8 cellular contexts compared by ENCODE assay signal in the genomic region with DNA sequence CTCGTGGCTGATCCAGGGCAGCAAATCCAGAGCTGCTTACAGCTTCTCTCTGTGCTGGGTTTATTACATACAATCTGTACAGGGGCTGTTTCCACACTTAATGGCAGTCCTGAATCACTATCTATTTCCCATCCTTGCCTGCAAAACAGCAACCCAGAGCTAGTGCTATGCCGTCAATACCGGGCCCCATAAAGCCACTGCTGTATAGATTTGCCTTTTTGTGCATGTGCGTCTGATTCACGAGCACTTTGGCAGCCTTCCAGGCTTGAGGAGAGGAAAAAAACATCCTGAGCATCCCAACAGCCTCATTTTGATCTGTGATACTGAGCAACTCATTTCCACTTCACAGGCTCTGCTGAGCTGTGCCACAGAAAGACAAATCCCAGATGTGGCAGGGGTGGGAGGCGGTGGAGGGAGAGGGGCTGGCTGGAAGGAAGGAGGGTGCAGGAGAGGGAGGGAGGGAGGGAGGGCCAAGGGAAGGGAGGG.
DNase-seq lines count a peak whose midpoint lies in the region; ATAC-seq and TF ChIP-seq lines count a peak whose summit lies in the region.

No MANE protein-coding gene starts in this region.

- TF ChIP-seq RAD21 in IMR-90 (IDR thresholded peaks at IDR 0.05; ENCODE audit: low read length): no peak; the same call in 1 of the 2 replicates

- H2AK5ac ChIP-seq in IMR-90 (ENCODE audit: low read depth, low read length): peak overlapping the region; percentile 65

- H4K5ac ChIP-seq in IMR-90 (ENCODE audit: low read depth, low read length): no peak overlapping the region; the same call in 1 of the 2 replicates

- H2AK9ac ChIP-seq in IMR-90 (replicated peaks; ENCODE audit: low read depth, low read length, poor library complexity): no peak overlapping the region

- in situ Hi-C loops in IMR-90 (cut with MboI; ENCODE audit: low sequenced_read_pairs): no loop called here

- WGBS in IMR-90 (ENCODE audit: extremely low coverage in 2 of 2, insufficient read length in 1 of 2), 2 experiments: no CpG with 5 or more reads among the region's 6 CpGs
- 19 to 25% methylated on average over 6 of the region's 6 CpGs for WGBS in body of pancreas, 2 donors
- 23 to 30% (median 27%) methylated on average over 6 of the region's 6 CpGs for WGBS in spleen, 5 donors

- no peak overlapping the region for H3K56ac ChIP-seq in IMR-90 (ENCODE audit: extremely low read depth, insufficient read depth, low read length)

- peak overlapping the region; percentile 19 for H2AFZ ChIP-seq in IMR-90 (replicated peaks; ENCODE audit: low read length, poor library complexity)

- peak overlapping the region; percentile 7; the same call in 1 of the 2 replicates for H3K4me2 ChIP-seq in IMR-90 (ENCODE audit: low read depth, low read length)

- H3K27ac ChIP-seq in IMR-90 (ENCODE audit: insufficient read depth, low read length) (peak overlapping the region; percentile 72; the same call in 1 of the 2 replicates), SJSA1 (no peak overlapping the region), body of pancreas (peak overlapping the region; percentile 90 to 99 (median 96)), spleen (peak overlapping the region in 6 of 8 donors; percentile 30 to 59 (median 50))

- peak overlapping the region; percentile 26; the same call in 1 of the 2 replicates for H3K14ac ChIP-seq in IMR-90 (replicated peaks; ENCODE audit: low read depth, low read length)

- DNase-seq in AG08396 (ENCODE audit: low spot score) (peak; percentile 67), IMR-90 (peak; percentile 98), SJSA1 (ENCODE audit: low read depth in 1 of 2, low spot score in 2 of 2) (peak; percentile 55 to 76), body of pancreas (peak; percentile 56 to 75 (median 70)), iris pigment epithelial cell (ENCODE audit: low read depth) (peak; percentile 97), spleen (peak; percentile 36), posterior vena cava (ENCODE audit: low spot score) (no peak)

- no peak overlapping the region for H3K9ac ChIP-seq in IMR-90 (ENCODE audit: low read depth, low read length)

- peak overlapping the region; percentile 28; the same call in 1 of the 2 replicates for H3K23ac ChIP-seq in IMR-90 (ENCODE audit: low read depth, low read length)

- H3K79me1 ChIP-seq in IMR-90 (ENCODE audit: low read depth in 1 of 2, low read length in 2 of 2): no peaks in the 10 kb centered on the region

- CTCF ChIA-PET in IMR-90 (lab: Yijun Ruan, JAX): no interaction called here

- intact Hi-C loops in IMR-90 (cut with micrococcal nuclease) (loop anchor here (1.0 kb wide), 1 partner anchor 10 kb away; no protein-coding TSS in a partner anchor), body of pancreas (cut with DNase I) (no loop called here), spleen (cut with DNase I; ENCODE audit: low total_unique reads) (no loop called here), posterior vena cava (cut with DNase I) (no loop called here)

- H4K8ac ChIP-seq in IMR-90 (ENCODE audit: low read depth in 2 of 2, low read length in 2 of 2): peak overlapping the region in 1 of 2 experiments; percentile 7; a peak in 1 of 4 replicates

- H2BK120ac ChIP-seq in IMR-90 (ENCODE audit: low read depth, low read length): peak overlapping the region; percentile 60

- H3K9me1 ChIP-seq in IMR-90 (ENCODE audit: insufficient read depth, low read length): peaks cover 16% of the 10 kb centered on the region

- H2BK15ac ChIP-seq in IMR-90 (ENCODE audit: low read depth, low read length): peak overlapping the region; percentile 12; the same call in 1 of the 3 replicates

- no TSS peak for BruUV-seq in IMR-90 (replicated peaks; lab: Mats Ljungman, UMichigan)

- H3K36me3 ChIP-seq in IMR-90 (ENCODE audit: control insufficient read depth, insufficient read depth, low read length) (no peaks in the 10 kb centered on the region), SJSA1 (no peaks in the 10 kb centered on the region), body of pancreas (replicated peaks in 1 of 2; ENCODE audit: insufficient read depth in 1 of 2, low read depth in 2 of 2) (no peaks in the 10 kb centered on the region), spleen (no peaks in the 10 kb centered on the region)

- 0 out of 2 replicates have a peak overlapping the region, but pooled peaks have one; percentile 16 for H4K91ac ChIP-seq in IMR-90 (ENCODE audit: insufficient read depth, low read depth, low read length)

- dilution Hi-C loops in IMR-90 (cut with HindIII; ENCODE audit: low sequenced_read_pairs, unreplicated experiment): no loop called here

- H3K9me3 ChIP-seq in IMR-90 (ENCODE audit: control insufficient read depth, insufficient read depth, low read length): no peaks in the 10 kb centered on the region
- H3K9me3 ChIP-seq in SJSA1 (replicated peaks): no peaks in the 10 kb centered on the region
- H3K9me3 ChIP-seq in body of pancreas: no peaks in the 10 kb centered on the region
- no peaks in the 10 kb centered on the region for H3K9me3 ChIP-seq in spleen

- H3K4me1 ChIP-seq in IMR-90 (ENCODE audit: control insufficient read depth, insufficient read depth, low read length): peaks cover 19% of the 10 kb centered on the region
- H3K4me1 ChIP-seq in SJSA1 (replicated peaks): peaks cover 32% of the 10 kb centered on the region
- H3K4me1 ChIP-seq in body of pancreas: peaks cover 51% of the 10 kb centered on the region
- H3K4me1 ChIP-seq in spleen: peaks cover 0 to 45% (median 21%) of the 10 kb centered on the region in 6 donors

- POLR2A ChIA-PET in IMR-90 (lab: Charles Lee; ENCODE audit: unreplicated experiment): interaction anchor here (1.0 kb wide), 1 partner anchor 9 kb away, joined by 3 read pairs; no protein-coding TSS in a partner anchor

- ATAC-seq in IMR-90 (ENCODE audit: low read depth) (peak; percentile 86), body of pancreas (peak; percentile 34), GM19324 (IDR thresholded peaks at IDR 0.05; ENCODE audit: low FRiP score, unreplicated experiment) (no peak)

- H3K18ac ChIP-seq in IMR-90 (ENCODE audit: low read depth, low read length): peak overlapping the region; percentile 37; the same call in 1 of the 2 replicates

- H4K20me1 ChIP-seq in IMR-90 (ENCODE audit: insufficient read depth, low read length): no peaks in the 10 kb centered on the region

- H3K4me3 ChIP-seq in IMR-90 (ENCODE audit: insufficient read depth, low read depth, low read length) (no peak overlapping the region), SJSA1 (no peak overlapping the region), body of pancreas (no peak overlapping the region), spleen (no peak overlapping the region)

- H2BK5ac ChIP-seq in IMR-90 (ENCODE audit: low read depth, low read length, poor library complexity, severe bottlenecking): peak overlapping the region; percentile 4

- no peak for TF ChIP-seq CTCF in IMR-90 (conservative IDR thresholded peaks at IDR 0.05; ENCODE audit: low read depth, low read length)
- TF ChIP-seq CTCF in body of pancreas (IDR thresholded peaks at IDR 0.05): no peak
- no peak for TF ChIP-seq CTCF in spleen (IDR thresholded peaks at IDR 0.05 in 8 of 11, conservative IDR thresholded peaks at IDR 0.05 in 3 of 11)

- H2BK20ac ChIP-seq in IMR-90 (ENCODE audit: low read depth, low read length): peak overlapping the region; percentile 65

- H3K27me3 ChIP-seq in IMR-90 (ENCODE audit: control insufficient read depth, insufficient read depth, low read length): no peaks in the 10 kb centered on the region
- H3K27me3 ChIP-seq in SJSA1 (replicated peaks): no peaks in the 10 kb centered on the region
- H3K27me3 ChIP-seq in body of pancreas: no peaks in the 10 kb centered on the region
- H3K27me3 ChIP-seq in spleen (replicated peaks in 1 of 7): no peaks in the 10 kb centered on the region

- no peak for TF ChIP-seq POLR2A in IMR-90 (IDR thresholded peaks at IDR 0.05; ENCODE audit: low read depth, low read length)
- no peak for TF ChIP-seq POLR2A in body of pancreas (IDR thresholded peaks at IDR 0.05)
- TF ChIP-seq POLR2A in spleen (IDR thresholded peaks at IDR 0.05): no peak

- peak overlapping the region; percentile 51 for H3K4ac ChIP-seq in IMR-90 (ENCODE audit: low read depth, low read length)

TF ChIP-seq in IMR-90, 13 proteins besides CTCF, POLR2A, EP300 and RAD21:
- TF ChIP-seq MAZ (IDR thresholded peaks at IDR 0.05; ENCODE audit: borderline replicate concordance, low read depth, low read length) (peak; percentile 36; the same call in 1 of the 2 replicates), BHLHE40 (IDR thresholded peaks at IDR 0.05; ENCODE audit: low read depth, low read length) (peak; percentile 88), RFX5 (IDR thresholded peaks at IDR 0.05; ENCODE audit: low read depth, low read length) (no peak)
- TF ChIP-seq, protein P1, sequence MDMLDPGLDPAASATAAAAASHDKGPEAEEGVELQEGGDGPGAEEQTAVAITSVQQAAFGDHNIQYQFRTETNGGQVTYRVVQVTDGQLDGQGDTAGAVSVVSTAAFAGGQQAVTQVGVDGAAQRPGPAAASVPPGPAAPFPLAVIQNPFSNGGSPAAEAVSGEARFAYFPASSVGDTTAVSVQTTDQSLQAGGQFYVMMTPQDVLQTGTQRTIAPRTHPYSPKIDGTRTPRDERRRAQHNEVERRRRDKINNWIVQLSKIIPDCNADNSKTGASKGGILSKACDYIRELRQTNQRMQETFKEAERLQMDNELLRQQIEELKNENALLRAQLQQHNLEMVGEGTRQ (IDR thresholded peaks at IDR 0.05; ENCODE audit: low read depth, low read length): peak; percentile 10; the same call in 1 of the 2 replicates
